Comparison of ENCODE assay signal across 7 cellular contexts in the genomic region with DNA sequence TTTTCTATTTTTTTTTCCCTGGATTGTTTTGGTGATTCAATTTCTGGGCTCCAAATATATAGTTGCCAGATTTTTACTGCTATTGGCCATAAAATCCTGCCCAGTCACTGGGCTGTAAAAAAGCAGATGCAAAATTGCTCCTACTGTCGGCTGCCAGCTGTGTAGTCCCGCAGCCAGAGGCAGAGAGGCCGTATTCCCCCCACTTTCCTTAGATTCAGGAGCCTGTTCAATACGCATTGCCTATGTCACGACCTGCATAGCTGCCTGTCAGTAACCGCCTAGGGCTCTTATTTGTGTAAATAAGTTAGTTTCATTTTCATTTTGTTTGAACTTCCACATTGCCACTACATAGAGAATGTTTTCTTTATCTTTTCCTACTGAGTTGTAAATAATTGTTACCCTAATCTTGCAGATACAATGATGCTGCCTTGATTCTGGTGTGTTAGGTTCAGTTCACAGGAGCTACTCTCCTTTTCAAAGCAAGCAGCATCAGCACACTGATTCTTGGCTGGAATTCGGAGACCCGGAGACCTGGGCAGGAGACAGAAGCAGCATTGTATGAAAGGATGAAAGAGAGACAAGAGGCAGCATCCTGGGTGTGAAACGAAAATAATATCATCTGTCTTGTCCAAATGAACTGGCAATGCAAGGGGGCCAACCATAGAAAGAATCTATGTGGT. TPM values are rescaled to one million over a fixed set of nuclear protein-coding genes. Genes with fewer than 3 reads are reported as not detected.
DNase-seq lines count a peak whose midpoint lies in the region; ATAC-seq and TF ChIP-seq lines count a peak whose summit lies in the region.

No MANE protein-coding gene starts in this region.

- H3K4me3 ChIP-seq in subcutaneous abdominal adipose tissue (ENCODE audit: low read depth in 1 of 5, low read length in 5 of 5), result peak overlapping the region; percentile 61 to 76 (median 68)

- no peaks in the 10 kb centered on the region for H3K36me3 ChIP-seq in subcutaneous abdominal adipose tissue (ENCODE audit: control insufficient read depth in 5 of 5, insufficient read depth in 5 of 5, low read length in 5 of 5)

- DNase-seq in GM10266 (ENCODE audit: extremely low spot score), result peak; percentile 77
- peak; percentile 62 for DNase-seq in M059J (ENCODE audit: low read depth)
- DNase-seq in astrocyte of the hippocampus (ENCODE audit: low read depth, low spot score), result peak; percentile 47
- peak; percentile 52 for DNase-seq in iris pigment epithelial cell (ENCODE audit: low read depth)

- peaks cover 0 to 5% (median 0%) of the 10 kb centered on the region in 5 donors for H3K9me3 ChIP-seq in subcutaneous abdominal adipose tissue (ENCODE audit: control insufficient read depth in 5 of 5, low read length in 5 of 5)

- no peaks in the 10 kb centered on the region for H3K27me3 ChIP-seq in subcutaneous abdominal adipose tissue (ENCODE audit: control insufficient read depth in 5 of 5, insufficient read depth in 4 of 5, low read length in 5 of 5)

- peak overlapping the region; percentile 23 to 67 (median 49) for H3K9ac ChIP-seq in subcutaneous abdominal adipose tissue (ENCODE audit: low read length in 5 of 5)

- no peak for TF ChIP-seq CTCF in GM10266 (IDR thresholded peaks at IDR 0.05; ENCODE audit: control insufficient read depth, insufficient read depth, low read depth, missing control alignments)

- peak overlapping the region; percentile 76 for H3K27ac ChIP-seq in subcutaneous abdominal adipose tissue (ENCODE audit: low read depth, low read length)

- peaks cover 0 to 17% (median 14%) of the 10 kb centered on the region in 5 donors for H3K4me1 ChIP-seq in subcutaneous abdominal adipose tissue (ENCODE audit: control insufficient read depth in 5 of 5, insufficient read depth in 5 of 5, low read length in 5 of 5)

- ATAC-seq in GM21528 (IDR thresholded peaks at IDR 0.05; ENCODE audit: low FRiP score, unreplicated experiment) (peak; percentile 86), HG03097 (IDR thresholded peaks at IDR 0.05; ENCODE audit: low FRiP score, unreplicated experiment) (no peak)

RNA-seq across cellular contexts. Expression of gene UST, which starts 46.0 kb away (rescaled TPM):
- total RNA-seq in M059J (2014; rRNA removed; shearing (Covaris generic)), result 11.3 and 14.4 TPM in 2 replicates
